In genomic region chr9:96006296-96006890, GRCh38 we compare ENCODE assay signal across 22 cellular contexts.
"Had no signal": no experiment of that assay in that cellular context is flagged by ENCODE, and none has a peak within 500 bp of the region (broad histone marks: within the 10 kb centered on the region; RNA-seq: fewer than 3 reads in every experiment).

No MANE protein-coding gene starts in this region.

- FAIRE-seq: bronchial epithelial cell had no signal

- H3K9me3 ChIP-seq: ascending aorta, body of pancreas, SK-N-SH had no signal

- H3K4me1 ChIP-seq: ascending aorta, body of pancreas had no signal

- ATAC-seq: activated CD8-positive, alpha-beta T cell treated with anti-CD3 and anti-CD28 coated beads, Interleukin-2, amount 10 ng/mL, durations not matched to agents 7 days and 5 days; activated naive CD4-positive, alpha-beta T cell treated with anti-CD3 and anti-CD28 coated beads, Interleukin-2, amount 50 U/mL, for 72 hours; activated naive CD8-positive, alpha-beta T cell treated with anti-CD3 and anti-CD28 coated beads, Interleukin-2, amount 50 U/mL, for 24 hours; body of pancreas had no signal

- DNase-seq: activated CD4-positive, alpha-beta T cell treated with anti-CD3 and anti-CD28 coated beads for 4 hours; activated CD4-positive, alpha-beta T cell treated with anti-CD3 and anti-CD28 coated beads, Interleukin-2, amount 50 U/mL, for 4 hours; activated CD8-positive, alpha-beta memory T cell treated with anti-CD3 and anti-CD28 coated beads, Interleukin-2, amount 50 U/mL, for 48 hours; activated CD8-positive, alpha-beta T cell treated with anti-CD3 and anti-CD28 coated beads, Interleukin-2, amount 10 ng/mL, durations not matched to agents 7 days and 5 days; activated naive CD4-positive, alpha-beta T cell treated with Interleukin-2 at 50 U/mL for 16 hours; activated naive CD8-positive, alpha-beta T cell treated with anti-CD3 and anti-CD28 coated beads, Interleukin-2, amount 50 U/mL, for 24 hours; activated T-cell treated with anti-CD3 and anti-CD28 coated beads, Interleukin-2, amount 50 U/mL, for 1 hour; amniotic stem cell; body of pancreas; central memory CD4-positive, alpha-beta T cell; KBM-7; NCI-H1105 treated with DMSO at 0.1 percent for 48 hours; NCI-H1436 treated with DMSO at 0.1 percent for 48 hours; NCI-H187; NCI-H2081; NCI-H524; SK-N-SH; T-helper 1 cell; WERI-Rb-1 had no signal

- H3K27ac ChIP-seq: ascending aorta, body of pancreas, WERI-Rb-1 had no signal

- H3K27me3 ChIP-seq: ascending aorta, body of pancreas had no signal

- H3K4me2 ChIP-seq: SK-N-SH had no signal

- H3K9ac ChIP-seq: SK-N-SH had no signal

- H3K4me3 ChIP-seq: ascending aorta, body of pancreas had no signal
